ENCODE assay signal across 8 cellular contexts in the genomic region with DNA sequence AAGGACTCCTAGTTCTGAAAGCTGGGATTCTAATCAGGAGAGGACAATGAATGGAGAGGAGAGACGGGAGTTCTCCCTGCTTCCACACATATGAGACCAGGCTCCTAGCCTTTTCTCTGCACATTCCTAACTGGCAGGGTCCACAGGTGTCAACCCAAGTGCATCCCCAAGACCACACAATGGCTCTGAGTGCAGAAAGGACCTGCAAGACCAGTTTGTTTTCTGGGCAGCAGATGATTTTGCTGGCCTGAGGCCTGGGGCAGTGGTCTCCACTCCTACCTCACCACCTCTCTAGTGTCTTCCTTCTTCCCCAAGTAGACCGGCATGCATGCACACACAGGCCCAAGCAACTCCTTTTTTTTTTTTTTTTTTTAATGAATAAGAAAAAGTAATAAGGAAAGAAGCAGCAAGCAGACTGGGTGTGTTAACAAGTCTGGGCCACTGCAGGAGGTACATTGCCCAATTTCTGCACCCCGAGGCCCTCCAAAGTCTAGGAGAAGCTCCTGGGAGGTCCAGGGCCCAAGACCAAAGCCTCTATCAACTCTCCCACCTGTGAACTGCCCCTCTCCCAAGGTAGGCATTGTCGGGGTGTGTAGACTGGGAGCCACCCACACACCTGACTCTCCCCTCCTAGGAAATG. TPM values are rescaled to one million over a fixed set of nuclear protein-coding genes. Genes with fewer than 3 reads are reported as not detected.
DNase-seq lines count a peak whose midpoint lies in the region; ATAC-seq and TF ChIP-seq lines count a peak whose summit lies in the region.

No MANE protein-coding gene starts in this region.

- no peak overlapping the region for H3K4me3 ChIP-seq in CD4-positive, alpha-beta memory T cell (ENCODE audit: low read length in 2 of 2)
- H3K4me3 ChIP-seq in Panc1 (ENCODE audit: low read depth in 2 of 2, low read length in 2 of 2) (peak overlapping the region; percentile 76 to 78), epithelial cell of proximal tubule (ENCODE audit: low read depth, low read length) (peak overlapping the region; percentile 92)

- H3K27ac Mint-ChIP-seq in CD4-positive, alpha-beta memory T cell, result no peak overlapping the region
- H3K27ac Mint-ChIP-seq in osteocyte (ENCODE audit: unreplicated experiment), result peak overlapping the region; percentile 99

- H3K4me3 Mint-ChIP-seq in CD4-positive, alpha-beta memory T cell, result peak overlapping the region in 6 of 8 donors; percentile 24 to 85 (median 76)
- peak overlapping the region; percentile 93 for H3K4me3 Mint-ChIP-seq in osteocyte (ENCODE audit: unreplicated experiment)

- intact Hi-C loops in CD4-positive, alpha-beta memory T cell (cut with micrococcal nuclease), result no loop called here
- intact Hi-C loops in Panc1 (cut with micrococcal nuclease; ENCODE audit: unreplicated experiment), result no loop called here

- H3K9me3 Mint-ChIP-seq in CD4-positive, alpha-beta memory T cell, result peaks cover 1 to 15% (median 10%) of the 10 kb centered on the region in 8 donors
- H3K9me3 Mint-ChIP-seq in osteocyte (ENCODE audit: unreplicated experiment), result peaks cover 2% of the 10 kb centered on the region

- peaks cover 0 to 5% of the 10 kb centered on the region in 2 donors for H3K9me3 ChIP-seq in CD4-positive, alpha-beta memory T cell (ENCODE audit: control insufficient read depth in 1 of 2, low read length in 2 of 2)
- H3K9me3 ChIP-seq in Panc1 (ENCODE audit: control insufficient read depth, insufficient read depth, low read depth, low read length), result peaks cover 6% of the 10 kb centered on the region; the same call in 1 of the 2 replicates

- H3K27me3 ChIP-seq in CD4-positive, alpha-beta memory T cell (ENCODE audit: insufficient read depth, low read length), result no peaks in the 10 kb centered on the region
- H3K27me3 ChIP-seq in Panc1 (ENCODE audit: control insufficient read depth, insufficient read depth, low read length), result no peaks in the 10 kb centered on the region

- no TSS peak for BruUV-seq in Panc1 (replicated peaks; lab: Mats Ljungman, UMichigan)

- H3K36me3 ChIP-seq in CD4-positive, alpha-beta memory T cell (ENCODE audit: insufficient read depth, low read length), result no peaks in the 10 kb centered on the region
- no peaks in the 10 kb centered on the region; the same call in 1 of the 2 replicates for H3K36me3 ChIP-seq in Panc1 (ENCODE audit: control insufficient read depth, insufficient read depth, low read length)

- DNase-seq in CD4-positive, alpha-beta memory T cell, result no peak
- DNase-seq in Panc1 (ENCODE audit: low read depth, low spot score), result no peak
- DNase-seq in epithelial cell of proximal tubule (ENCODE audit: low read depth), result no peak
- DNase-seq in osteocyte (ENCODE audit: extremely low spot score, unreplicated experiment), result no peak
- no peak for DNase-seq in activated T-cell treated with anti-CD3 and anti-CD28 coated beads, Interleukin-2, amount 50 U/mL, for 1 hour
- no peak for DNase-seq in NCI-H526 (lab: John Stamatoyannopoulos, UW)
- no peak for DNase-seq in activated T-cell treated with anti-CD3 and anti-CD28 coated beads for 4 hours
- no peak for DNase-seq in NCI-H1417 (lab: John Stamatoyannopoulos, UW)

- TF ChIP-seq CTCF in Panc1 (IDR thresholded peaks at IDR 0.05) (no peak), epithelial cell of proximal tubule (conservative IDR thresholded peaks at IDR 0.05; ENCODE audit: low read depth, low read length) (no peak), osteocyte (IDR thresholded peaks at IDR 0.05) (no peak)

- H3K4me1 ChIP-seq in CD4-positive, alpha-beta memory T cell (ENCODE audit: insufficient read depth, low read length), result no peaks in the 10 kb centered on the region
- H3K4me1 ChIP-seq in Panc1 (ENCODE audit: control insufficient read depth, insufficient read depth, low read length), result peaks cover 23% of the 10 kb centered on the region

- CTCF ChIA-PET in CD4-positive, alpha-beta memory T cell (lab: Charles Lee; ENCODE audit: partially characterized antibody), result interaction anchor here (0.7 kb wide), 1 partner anchor 81 kb away, joined by 3 read pairs; no protein-coding TSS in a partner anchor
- CTCF ChIA-PET in Panc1 (lab: Charles Lee), result interaction anchor here (0.7 to 1.3 kb wide), 2 partner anchors 16 to 48 kb away, joined by 3 to 5 read pairs; no protein-coding TSS in a partner anchor

- in situ Hi-C loops in Panc1 (cut with HindIII; ENCODE audit: low pct_unique_long_range_greater_than_20kb, low sequenced_read_pairs), result no loop called here

- peaks cover 3 to 8% of the 10 kb centered on the region in 2 donors for H3K36me3 Mint-ChIP-seq in CD4-positive, alpha-beta memory T cell
- H3K36me3 Mint-ChIP-seq in osteocyte (ENCODE audit: unreplicated experiment), result peaks cover 6% of the 10 kb centered on the region

- H3K27ac ChIP-seq in CD4-positive, alpha-beta memory T cell (ENCODE audit: low read depth, low read length), result no peak overlapping the region
- H3K27ac ChIP-seq in Panc1 (ENCODE audit: low read length), result peak overlapping the region; percentile 79

- ATAC-seq in Panc1, result no peak

- peaks cover 4 to 13% (median 9%) of the 10 kb centered on the region in 4 donors for H3K4me1 Mint-ChIP-seq in CD4-positive, alpha-beta memory T cell
- H3K4me1 Mint-ChIP-seq in osteocyte (ENCODE audit: unreplicated experiment), result peaks cover 53% of the 10 kb centered on the region

- H3K27me3 Mint-ChIP-seq in CD4-positive, alpha-beta memory T cell, result peaks cover 37 to 46% of the 10 kb centered on the region in 2 donors
- H3K27me3 Mint-ChIP-seq in osteocyte (ENCODE audit: unreplicated experiment), result no peaks in the 10 kb centered on the region

- POLR2A ChIA-PET in CD4-positive, alpha-beta memory T cell (lab: Charles Lee; ENCODE audit: partially characterized antibody), result no interaction called here
- POLR2A ChIA-PET in Panc1 (lab: Charles Lee), result no interaction called here

RNA-seq across cellular contexts. Expression of gene TSKU, which starts 1.2 kb away (rescaled TPM):
- total RNA-seq in CD4-positive, alpha-beta memory T cell, result not detected
- polyA plus RNA-seq in CD4-positive, alpha-beta memory T cell, result under 1 TPM in 1 of 2 donors, not detected in 1; 0.13 TPM
- total RNA-seq in Panc1 (2021; ENCODE audit: unreplicated experiment) (31.4 TPM), epithelial cell of proximal tubule (18.3 and 23.4 TPM in 2 replicates), osteocyte (84.0 and 84.1 TPM in 2 replicates)
- 44.7 TPM for polyA plus RNA-seq in Panc1 (2012; ENCODE audit: insufficient read length)

Comparison
In these comparisons a context has a peak if more than half of its experiments do, and no peak if none do; other contexts are left out.
1. H3K4me3 ChIP-seq: peak in Panc1 (2 of 2) and epithelial cell of proximal tubule (single experiment); none in CD4-positive, alpha-beta memory T cell (0 of 2).
2. RNA of gene TSKU, which starts 1.2 kb away (total RNA-seq): 84.0 to 84.1 TPM in osteocyte, 31.4 TPM in Panc1 (single experiment) and 18.3 to 23.4 TPM in epithelial cell of proximal tubule; not detected in CD4-positive, alpha-beta memory T cell; every median in the first group is over 10 times any median in the second.